9 cellular contexts compared by ENCODE assay signal in the genomic region with DNA sequence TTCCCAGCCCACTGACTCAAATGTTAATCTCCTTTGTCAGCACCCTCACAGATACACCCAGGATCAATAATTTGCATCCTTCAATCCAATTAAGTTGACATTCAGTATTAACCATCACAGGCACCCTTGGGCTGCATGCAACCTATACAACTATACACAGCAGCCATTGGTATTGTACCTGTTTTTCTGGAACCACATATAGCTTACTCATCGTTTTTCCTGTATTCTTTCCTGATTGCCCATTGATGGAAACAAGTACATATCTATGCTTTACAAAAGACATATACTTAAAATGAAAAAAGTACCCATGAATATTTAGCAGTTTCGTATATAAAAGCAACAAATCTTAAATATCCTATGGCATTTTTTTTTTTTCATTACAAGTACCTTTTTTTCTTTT. TPM values are rescaled to one million over a fixed set of nuclear protein-coding genes. Genes with fewer than 3 reads are reported as not detected.
"Had no signal": no experiment of that assay in that cellular context is flagged by ENCODE, and none has a peak within 500 bp of the region (broad histone marks: within the 10 kb centered on the region; RNA-seq: fewer than 3 reads in every experiment).

No MANE protein-coding gene starts in this region.

- DNase-seq: GM23248, GOT3, H7, HFFc6, KG1 had no signal

- H3K36me3 ChIP-seq: HAP-1 had no signal

- H2AFZ ChIP-seq: GM23248 had no signal

- H3K4me1 Mint-ChIP-seq: IgD-negative memory B cell had no signal

- H3K9me3 Mint-ChIP-seq: HFFc6, IgD-negative memory B cell had no signal

- H3K4me3 ChIP-seq: GM23248, HAP-1 had no signal

- H3K27ac ChIP-seq: GM23248, HL-60 had no signal

- H3K36me3 Mint-ChIP-seq: IgD-negative memory B cell had no signal

- H3K4me1 ChIP-seq: HAP-1 had no signal

- H3K27ac Mint-ChIP-seq: HFFc6, IgD-negative memory B cell had no signal

- ATAC-seq: HCT116 had no signal

- H3K9me3 ChIP-seq: HAP-1 had no signal

- H3K9ac ChIP-seq: GM23248 had no signal

- H3K4me3 Mint-ChIP-seq: HFFc6, IgD-negative memory B cell had no signal

RNA-seq across cellular contexts. Expression of a gene that starts 3.7 kb away (rescaled TPM):
- total RNA-seq: GM23248, H7, HFFc6 had no signal
- polyA plus RNA-seq: GM23248, IgD-negative memory B cell had no signal
